Comparison of ENCODE assay signal across 8 cellular contexts in genomic region chr3:9731206-9732079, GRCh38. TPM values are rescaled to one million over a fixed set of nuclear protein-coding genes. Genes with fewer than 3 reads are reported as not detected.
DNase-seq lines count a peak whose midpoint lies in the region; ATAC-seq, FAIRE-seq and TF ChIP-seq lines count a peak whose summit lies in the region.

Gene BRPF1, plus strand, starts transcription at chr3:9731735. Its CDS starts 2,406 bp downstream, at chr3:9734141.

- H3K36me3 Mint-ChIP-seq in activated naive CD8-positive, alpha-beta T cell treated with anti-CD3 and anti-CD28 coated beads, Interleukin-2, amount 10 ng/mL, durations not matched to agents 7 days and 5 days = peaks cover 17% of the 10 kb centered on the region

- DNase-seq in NCI-H128 (lab: John Stamatoyannopoulos, UW; ENCODE audit: unreplicated experiment) (peak; percentile 81), Right ventricle myocardium inferior (ENCODE audit: missing footprints) (peak; percentile 100), pancreas (peak; percentile 99 to 100 (median 100)), tibial artery (peak; percentile 100)
- peak; percentile 97 for DNase-seq in activated naive CD8-positive, alpha-beta T cell treated with anti-CD3 and anti-CD28 coated beads, Interleukin-2, amount 10 ng/mL, durations not matched to agents 7 days and 5 days

- peak within 1 kb of the TSS; percentile 97 for H3K4me2 ChIP-seq in SU-DHL-6 (ENCODE audit: low read depth, low read length, poor library complexity, severe bottlenecking)

- H3K27ac ChIP-seq in SU-DHL-6 (ENCODE audit: low read depth, low read length) (peak within 1 kb of the TSS; percentile 77), pancreas (peak within 1 kb of the TSS; percentile 98 to 99 (median 98)), tibial artery (peak within 1 kb of the TSS; percentile 88 to 98)

- TF ChIP-seq CTCF in SU-DHL-6 (IDR thresholded peaks at IDR 0.05; ENCODE audit: insufficient read depth, low read length, poor library complexity, severe bottlenecking) = no peak
- TF ChIP-seq CTCF in pancreas (IDR thresholded peaks at IDR 0.05) = no peak
- peak in 1 of 2 experiments; percentile 17 for TF ChIP-seq CTCF in tibial artery (IDR thresholded peaks at IDR 0.05)

- intact Hi-C loops in Right ventricle myocardium inferior (cut with DNase I) = loop anchor here (1.0 to 5.0 kb wide), 4 partner anchors 15 to 229 kb away; partner anchors contain the start of gene MTMR14
- intact Hi-C loops in pancreas (cut with DNase I) = no loop called here
- intact Hi-C loops in tibial artery (cut with DNase I; ENCODE audit: low total_unique reads) = loop anchor here (5.0 kb wide), 1 partner anchor 201 kb away; the partner anchor contains the start of gene CRELD1

- H4K20me1 ChIP-seq in SU-DHL-6 (ENCODE audit: low read depth, low read length) = no peaks in the 10 kb centered on the region; the same call in 1 of the 2 replicates

- POLR2A ChIA-PET in activated naive CD8-positive, alpha-beta T cell treated with anti-CD3 and anti-CD28 coated beads, Interleukin-2, amount 10 ng/mL, durations not matched to agents 7 days and 5 days (lab: Charles Lee) = interaction anchor here (0.6 to 5.4 kb wide), 14 partner anchors 11 to 1555 kb away, joined by 3 to 65 read pairs (median 5); partner anchors contain the start of genes ARPC4, CAMK1, CRELD1 and MTMR14

- no peaks in the 10 kb centered on the region for H3K9me3 Mint-ChIP-seq in activated naive CD8-positive, alpha-beta T cell treated with anti-CD3 and anti-CD28 coated beads, Interleukin-2, amount 10 ng/mL, durations not matched to agents 7 days and 5 days

- H3K4me3 ChIP-seq in SU-DHL-6 (ENCODE audit: insufficient read depth, low read length, poor library complexity, severe bottlenecking) = peak within 1 kb of the TSS; percentile 86
- H3K4me3 ChIP-seq in pancreas = peak within 1 kb of the TSS; percentile 57 to 99 (median 94)
- peak within 1 kb of the TSS; percentile 91 to 100 for H3K4me3 ChIP-seq in tibial artery

- H3K27me3 ChIP-seq in SU-DHL-6 (ENCODE audit: low read length) (no peaks in the 10 kb centered on the region), pancreas (no peaks in the 10 kb centered on the region), tibial artery (no peaks in the 10 kb centered on the region)

- peak within 1 kb of the TSS; percentile 97 for H2AFZ ChIP-seq in SU-DHL-6 (ENCODE audit: low read depth, low read length, severe bottlenecking)

- H3K27ac Mint-ChIP-seq in activated naive CD8-positive, alpha-beta T cell treated with anti-CD3 and anti-CD28 coated beads, Interleukin-2, amount 10 ng/mL, durations not matched to agents 7 days and 5 days = peak within 1 kb of the TSS; percentile 96

- H3K4me3 Mint-ChIP-seq in activated naive CD8-positive, alpha-beta T cell treated with anti-CD3 and anti-CD28 coated beads, Interleukin-2, amount 10 ng/mL, durations not matched to agents 7 days and 5 days = peak within 1 kb of the TSS; percentile 98

- FAIRE-seq in pancreas (lab: Jason Lieb, UNC) = no peak

- TF ChIP-seq POLR2A in GM10847 (IDR thresholded peaks at IDR 0.05; ENCODE audit: extremely low read depth, insufficient read length) = peak; percentile 81

- 0 out of 2 replicates have a peak, but pooled peaks cover 7% of the 10 kb centered on the region for H3F3A ChIP-seq in SU-DHL-6 (ENCODE audit: insufficient read depth)

- H3K27me3 Mint-ChIP-seq in activated naive CD8-positive, alpha-beta T cell treated with anti-CD3 and anti-CD28 coated beads, Interleukin-2, amount 10 ng/mL, durations not matched to agents 7 days and 5 days = no peaks in the 10 kb centered on the region

- no peaks in the 10 kb centered on the region for H3K36me3 ChIP-seq in SU-DHL-6 (ENCODE audit: low read length)
- H3K36me3 ChIP-seq in pancreas = peaks cover 0 to 3% (median 0%) of the 10 kb centered on the region in 3 donors
- peaks cover 13 to 30% (median 15%) of the 10 kb centered on the region in 3 donors for H3K36me3 ChIP-seq in tibial artery

- peak within 1 kb of the TSS; percentile 97 for H3K9ac ChIP-seq in SU-DHL-6 (ENCODE audit: low read length)

- ATAC-seq in HG02678 (IDR thresholded peaks at IDR 0.05; ENCODE audit: unreplicated experiment) (peak; percentile 92), Right ventricle myocardium inferior (peak; percentile 99), pancreas (peak; percentile 95 to 98 (median 96))
- ATAC-seq in activated naive CD8-positive, alpha-beta T cell treated with anti-CD3 and anti-CD28 coated beads, Interleukin-2, amount 10 ng/mL, durations not matched to agents 7 days and 5 days (ENCODE audit: low read depth) = peak; percentile 92

- H3K9me3 ChIP-seq in SU-DHL-6 (ENCODE audit: insufficient read depth, low read length) (no peaks in the 10 kb centered on the region), pancreas (no peaks in the 10 kb centered on the region), tibial artery (no peaks in the 10 kb centered on the region)

- H3K4me1 ChIP-seq in pancreas (peaks cover 0 to 14% (median 14%) of the 10 kb centered on the region in 3 donors), tibial artery (peaks cover 11 to 28% (median 24%) of the 10 kb centered on the region in 4 donors)

- 1% methylated on average over 73 to 88 of the region's 88 CpGs for WGBS in pancreas, 2 donors

- H3K79me2 ChIP-seq in SU-DHL-6 (ENCODE audit: insufficient read depth, low read length) = peaks cover 33% of the 10 kb centered on the region

- H3K9me2 ChIP-seq in SU-DHL-6 (replicated peaks; ENCODE audit: insufficient read depth, low read length) = no peaks in the 10 kb centered on the region

- peaks cover 60% of the 10 kb centered on the region for H3K4me1 Mint-ChIP-seq in activated naive CD8-positive, alpha-beta T cell treated with anti-CD3 and anti-CD28 coated beads, Interleukin-2, amount 10 ng/mL, durations not matched to agents 7 days and 5 days

RNA-seq across cellular contexts. Expression of gene BRPF1, which starts in this region (rescaled TPM):
- total RNA-seq in activated naive CD8-positive, alpha-beta T cell treated with anti-CD3 and anti-CD28 coated beads, Interleukin-2, amount 10 ng/mL, durations not matched to agents 7 days and 5 days = 10 to 100 TPM; 57.3 to 58.8 TPM
- total RNA-seq in Right ventricle myocardium inferior (10.9 TPM), pancreas (10 to 100 TPM in 1 of 6 donors, 1 to 10 TPM in 5; 7.0 to 10.8 (median 8.4) TPM)
- polyA plus RNA-seq in pancreas = 10 to 100 TPM in 1 of 2 donors, 1 to 10 TPM in 1; 5.8 to 10.4 TPM

Comparison
In these comparisons a context has a peak if more than half of its experiments do, and no peak if none do; other contexts are left out.
1. Peak in every context shown above with its lines: DNase-seq, ATAC-seq, H3K4me3 ChIP-seq and H3K27ac ChIP-seq.
2. intact Hi-C loops: an anchor here in Right ventricle myocardium inferior (1.0 to 5.0 kb wide) and tibial artery (5.0 kb wide); none called in pancreas.